Comparison of ENCODE assay signal across 11 cellular contexts in the genomic region with DNA sequence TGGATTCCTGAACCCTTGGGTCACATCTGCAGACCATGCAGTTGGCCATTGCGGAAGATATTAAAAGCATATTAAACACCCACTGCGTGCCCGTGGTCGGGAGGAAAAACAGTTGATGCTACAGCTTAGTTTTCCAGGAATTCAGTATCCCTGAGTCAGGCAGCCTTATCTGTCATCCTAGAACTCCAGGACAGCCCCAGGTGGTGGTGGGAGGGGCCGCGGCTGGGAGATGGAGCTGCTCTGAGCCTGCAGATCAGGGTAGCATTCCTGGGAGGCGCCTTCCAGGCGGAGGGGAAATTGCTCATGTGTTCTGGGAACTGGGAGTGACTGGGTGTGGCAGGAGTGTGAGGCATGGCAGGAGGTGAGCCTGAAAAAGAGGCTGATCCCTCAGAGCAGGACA.
A peak's percentile ranks its signal among the peaks of the same experiment; 100 is the strongest.
DNase-seq lines count a peak whose midpoint lies in the region; ATAC-seq, FAIRE-seq and TF ChIP-seq lines count a peak whose summit lies in the region.
"Had no signal": no experiment of that assay in that cellular context is flagged by ENCODE, and none has a peak within 500 bp of the region (broad histone marks: within the 10 kb centered on the region; RNA-seq: fewer than 3 reads in every experiment).

No MANE protein-coding gene starts in this region.

- H3K4me1 ChIP-seq in keratinocyte (ENCODE audit: control insufficient read depth, extremely low read depth, insufficient read depth, low read length), result peaks cover 18% of the 10 kb centered on the region
- H3K4me1 ChIP-seq in upper lobe of left lung, result peaks cover 5 to 17% (median 9%) of the 10 kb centered on the region in 4 donors

- TF ChIP-seq EP300 in upper lobe of left lung (IDR thresholded peaks at IDR 0.05), result no peak

- FAIRE-seq in keratinocyte (lab: Jason Lieb, UNC), result peak; percentile 84
- FAIRE-seq: A204.1 had no signal

- H3K9me1 ChIP-seq in keratinocyte (ENCODE audit: control insufficient read depth, extremely low read depth, insufficient read depth, low read length), result peaks cover 2% of the 10 kb centered on the region

- H3K27me3 ChIP-seq in keratinocyte (ENCODE audit: control insufficient read depth, extremely low read depth, insufficient read depth, low read length) (no peaks in the 10 kb centered on the region), upper lobe of left lung (no peaks in the 10 kb centered on the region)
- H3K27me3 ChIP-seq: spleen had no signal

- no peaks in the 10 kb centered on the region for H3K79me2 ChIP-seq in keratinocyte (ENCODE audit: control insufficient read depth, insufficient read depth, low read length)

- H4K20me1 ChIP-seq in keratinocyte (ENCODE audit: control insufficient read depth, extremely low read depth, insufficient read depth, low read length), result no peaks in the 10 kb centered on the region

- H3K36me3 ChIP-seq in keratinocyte (ENCODE audit: control insufficient read depth in 2 of 2, extremely low read depth in 1 of 2, insufficient read depth in 2 of 2, low read length in 2 of 2), result no peaks in the 10 kb centered on the region
- peaks cover 0 to 7% (median 0%) of the 10 kb centered on the region in 4 donors for H3K36me3 ChIP-seq in upper lobe of left lung
- H3K36me3 ChIP-seq: thoracic aorta had no signal

- 68 to 80% methylated on average over 4 to 8 of the region's 8 CpGs for WGBS in upper lobe of left lung, 2 donors

- DNase-seq in NCI-H748 (lab: John Stamatoyannopoulos, UW; ENCODE audit: unreplicated experiment) (peak; percentile 26), NCI-H748 treated with DMSO at 0.1 percent for 48 hours (lab: John Stamatoyannopoulos, UW) (no peak), astrocyte of the hippocampus (ENCODE audit: low read depth, low spot score) (peak; percentile 76), keratinocyte (ENCODE audit: low read depth, low spot score) (peak; percentile 97), upper lobe of left lung (peak in 1 of 2 donors; percentile 53), NCI-H2081 treated with DMSO at 0.1 percent for 48 hours (lab: John Stamatoyannopoulos, UW) (no peak), C1 segment of cervical spinal cord (lab: John Stamatoyannopoulos, UW) (no peak)
- DNase-seq: spleen had no signal

- H3K27ac ChIP-seq in keratinocyte (ENCODE audit: control insufficient read depth, insufficient read depth, low read length) (peak overlapping the region; percentile 95), upper lobe of left lung (no peak overlapping the region)
- H3K27ac ChIP-seq: thoracic aorta had no signal

- TF ChIP-seq POLR2A in upper lobe of left lung (IDR thresholded peaks at IDR 0.05), result no peak

- peak overlapping the region; percentile 80 for H3K4me2 ChIP-seq in keratinocyte (ENCODE audit: control insufficient read depth, extremely low read depth, insufficient read depth, low read depth, low read length)

- TF ChIP-seq CTCF in keratinocyte (optimal IDR thresholded peaks at IDR 0.05 in 1 of 3, IDR thresholded peaks at IDR 0.05 in 1 of 3, conservative IDR thresholded peaks at IDR 0.05 in 1 of 3; ENCODE audit: extremely low read depth in 1 of 3, insufficient read depth in 2 of 3, low read length in 3 of 3), result peak in 1 of 3 experiments; percentile 28
- no peak for TF ChIP-seq CTCF in upper lobe of left lung (IDR thresholded peaks at IDR 0.05)

- ATAC-seq in upper lobe of left lung (ENCODE audit: low FRiP score in 2 of 2) (peak; percentile 27 to 50), HG03175 (IDR thresholded peaks at IDR 0.05; ENCODE audit: unreplicated experiment) (no peak)

- peak overlapping the region; percentile 81 for H3K9ac ChIP-seq in keratinocyte (ENCODE audit: control insufficient read depth, extremely low read depth, insufficient read depth, low read length)

- peak overlapping the region; percentile 2 for H2AFZ ChIP-seq in keratinocyte (ENCODE audit: control insufficient read depth, low read length)

- no peak overlapping the region for H3K4me3 ChIP-seq in keratinocyte (ENCODE audit: control insufficient read depth in 2 of 3, extremely low read depth in 1 of 3, insufficient read depth in 2 of 3, low read depth in 1 of 3, low read length in 3 of 3)
- no peak overlapping the region for H3K4me3 ChIP-seq in upper lobe of left lung
- H3K4me3 ChIP-seq: spleen, thoracic aorta had no signal

- H3K9me3 ChIP-seq in keratinocyte (ENCODE audit: control insufficient read depth, low read depth, low read length) (no peaks in the 10 kb centered on the region), upper lobe of left lung (no peaks in the 10 kb centered on the region)
- H3K9me3 ChIP-seq: spleen, thoracic aorta had no signal

- dilution Hi-C loops in keratinocyte (cut with MboI; ENCODE audit: extremely low pct_ligation_motif_present, low sequenced_read_pairs), result no loop called here

Comparison
In these comparisons a context has a peak if more than half of its experiments do, and no peak if none do; other contexts are left out.
1. DNase-seq: peak in NCI-H748 (single experiment), astrocyte of the hippocampus (single experiment) and keratinocyte (single experiment); none in NCI-H748 treated with DMSO at 0.1 percent for 48 hours (single experiment), NCI-H2081 treated with DMSO at 0.1 percent for 48 hours (single experiment) and C1 segment of cervical spinal cord (0 of 14).